1 cellular context compared by ENCODE assay signal in genomic region chr1:230124187-230125128, GRCh38.
TF ChIP-seq lines count a peak whose summit lies in the region.

No MANE protein-coding gene starts in this region.

TF ChIP-seq in K562, 482 proteins besides CTCF, POLR2A, EP300 and RAD21 (continued from another document and continues in another):
- TF ChIP-seq PKNOX1 (IDR thresholded peaks at IDR 0.05) (peak; percentile 95), MCM5 (IDR thresholded peaks at IDR 0.05; ENCODE audit: low read depth) (no peak), PRDM10 (IDR thresholded peaks at IDR 0.05; ENCODE audit: partially characterized antibody) (no peak), SRSF7 (optimal IDR thresholded peaks at IDR 0.05; ENCODE audit: low read depth, low read length) (no peak), ZNF780A (CRISPR knock-in tag; IDR thresholded peaks at IDR 0.05) (no peak), KLF6 (CRISPR knock-in tag; IDR thresholded peaks at IDR 0.05; ENCODE audit: borderline replicate concordance) (0 out of 2 replicates have a peak, but pooled peaks have one; percentile 47), ZNF740 (CRISPR knock-in tag; IDR thresholded peaks at IDR 0.05) (no peak), ZNF740 (tag; IDR thresholded peaks at IDR 0.05) (peak in 1 of 2 experiments; percentile 62; a peak in 1 of 4 replicates), POLR2AphosphoS2 (IDR thresholded peaks at IDR 0.05; ENCODE audit: low read length) (no peak), TAF7 (tag; IDR thresholded peaks at IDR 0.05) (0 out of 2 replicates have a peak, but pooled peaks have one; percentile 10), HMBOX1 (IDR thresholded peaks at IDR 0.05) (peak; percentile 73), KLF10 (CRISPR knock-in tag; IDR thresholded peaks at IDR 0.05) (no peak), YY1 (IDR thresholded peaks at IDR 0.05; ENCODE audit: borderline replicate concordance in 1 of 3, control insufficient read depth in 1 of 3, extremely low read depth in 1 of 3, insufficient read depth in 3 of 3, insufficient read length in 1 of 3, insufficient replicate concordance in 2 of 3, low read depth in 1 of 3, low read length in 2 of 3) (peak in 1 of 3 experiments; percentile 55), ZNF589 (CRISPR knock-in tag; IDR thresholded peaks at IDR 0.05; ENCODE audit: low read depth) (0 out of 2 replicates have a peak, but pooled peaks have one; percentile 35), ZNF830 (CRISPR knock-in tag; IDR thresholded peaks at IDR 0.05) (no peak), CHD4 (IDR thresholded peaks at IDR 0.05; ENCODE audit: insufficient read depth, insufficient replicate concordance, low read depth, low read length, poor library complexity, severe bottlenecking) (no peak), HMG20B (CRISPR knock-in tag; IDR thresholded peaks at IDR 0.05) (no peak), ZNF511 (CRISPR knock-in tag; IDR thresholded peaks at IDR 0.05) (no peak), ZNF766 (CRISPR knock-in tag; conservative IDR thresholded peaks at IDR 0.05) (peak; percentile 67; the same call in 1 of the 2 replicates), ZNF699 (CRISPR knock-in tag; IDR thresholded peaks at IDR 0.05; ENCODE audit: insufficient replicate concordance) (no peak), ADNP (tag; IDR thresholded peaks at IDR 0.05) (no peak), ESRRB (CRISPR knock-in tag; IDR thresholded peaks at IDR 0.05; ENCODE audit: borderline replicate concordance) (no peak), GTF2A2 (tag; IDR thresholded peaks at IDR 0.05) (peak; percentile 72), NFIC (IDR thresholded peaks at IDR 0.05) (no peak), TGIF2 (CRISPR knock-in tag; IDR thresholded peaks at IDR 0.05) (no peak), PHB2 (IDR thresholded peaks at IDR 0.05; ENCODE audit: low read depth) (no peak), RNF2 (IDR thresholded peaks at IDR 0.05) (no peak), SMARCE1 (IDR thresholded peaks at IDR 0.05) (no peak), HDAC6 (IDR thresholded peaks at IDR 0.05; ENCODE audit: low read depth, low read length) (no peak), CHD1 (IDR thresholded peaks at IDR 0.05; ENCODE audit: low read length) (no peak), WHSC1 (IDR thresholded peaks at IDR 0.05; ENCODE audit: low read length) (no peak), ZBTB17 (CRISPR knock-in tag; IDR thresholded peaks at IDR 0.05) (0 out of 2 replicates have a peak, but pooled peaks have one; percentile 40), ZNF655 (CRISPR knock-in tag; IDR thresholded peaks at IDR 0.05) (no peak), CSDE1 (IDR thresholded peaks at IDR 0.05) (no peak), ID3 (CRISPR knock-in tag; IDR thresholded peaks at IDR 0.05) (no peak), ID3 (tag; IDR thresholded peaks at IDR 0.05) (no peak; the same call in 1 of the 2 replicates), ZBTB1 (CRISPR knock-in tag; IDR thresholded peaks at IDR 0.05; ENCODE audit: borderline replicate concordance, low read depth) (no peak), ATF3 (IDR thresholded peaks at IDR 0.05) (peak; percentile 44; the same call in 1 of the 2 replicates), ATF3 (CRISPR knock-in tag; conservative IDR thresholded peaks at IDR 0.05) (no peak; the same call in 1 of the 2 replicates), ZNF444 (CRISPR knock-in tag; IDR thresholded peaks at IDR 0.05) (no peak), KAT8 (IDR thresholded peaks at IDR 0.05; ENCODE audit: low read depth) (no peak), PBX2 (CRISPR knock-in tag; IDR thresholded peaks at IDR 0.05; ENCODE audit: low read depth) (no peak; the same call in 1 of the 2 replicates), PBX2 (tag; conservative IDR thresholded peaks at IDR 0.05; ENCODE audit: low read depth) (peak; percentile 94), NR2C2 (CRISPR knock-in tag; IDR thresholded peaks at IDR 0.05) (no peak), NR2C2 (tag; IDR thresholded peaks at IDR 0.05) (peak; percentile 46; the same call in 1 of the 2 replicates), MCM7 (IDR thresholded peaks at IDR 0.05) (no peak), KDM5B (IDR thresholded peaks at IDR 0.05; ENCODE audit: insufficient replicate concordance, low read depth, low read length) (peak; percentile 31), GATAD2B (IDR thresholded peaks at IDR 0.05; ENCODE audit: borderline replicate concordance) (no peak), ZFP30 (CRISPR knock-in tag; IDR thresholded peaks at IDR 0.05; ENCODE audit: borderline replicate concordance) (no peak), HNRNPH1 (optimal IDR thresholded peaks at IDR 0.05; ENCODE audit: low read depth, low read length) (no peak), AFF1 (IDR thresholded peaks at IDR 0.05; ENCODE audit: low read depth in 1 of 2, partially characterized antibody in 2 of 2) (no peak), SIN3A (IDR thresholded peaks at IDR 0.05; ENCODE audit: borderline replicate concordance in 2 of 2, control insufficient read depth in 1 of 2, low read depth in 2 of 2, low read length in 2 of 2) (no peak), KLF16 (IDR thresholded peaks at IDR 0.05) (no peak), E2F3 (CRISPR knock-in tag; IDR thresholded peaks at IDR 0.05) (0 out of 2 replicates have a peak, but pooled peaks have one; percentile 42)
